ENCODE assay signal across 9 cellular contexts in the genomic region with DNA sequence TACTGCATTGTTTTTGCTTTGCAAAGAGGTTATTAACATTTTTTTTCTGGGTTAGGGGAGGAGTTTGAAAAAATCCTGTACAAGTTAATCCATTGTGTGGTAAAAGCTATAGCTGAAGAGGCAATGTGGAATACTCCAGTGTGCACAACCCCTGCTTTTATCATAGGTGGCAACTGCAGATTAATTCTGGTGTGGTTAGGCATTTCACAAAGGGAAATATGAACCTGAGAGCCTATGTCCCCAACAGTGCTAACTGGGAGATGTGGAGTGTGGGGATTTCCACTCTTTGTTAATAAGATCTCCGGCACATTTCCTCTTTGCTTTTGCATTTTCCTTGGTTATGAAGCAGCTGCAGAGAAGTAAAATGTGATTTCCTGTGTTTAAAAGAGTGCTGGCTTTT. TPM values are rescaled to one million over a fixed set of nuclear protein-coding genes. Genes with fewer than 3 reads are reported as not detected.
A peak's percentile ranks its signal among the peaks of the same experiment; 100 is the strongest.
DNase-seq lines count a peak whose midpoint lies in the region; ATAC-seq, FAIRE-seq and TF ChIP-seq lines count a peak whose summit lies in the region.
"Had no signal": no experiment of that assay in that cellular context is flagged by ENCODE, and none has a peak within 500 bp of the region (broad histone marks: within the 10 kb centered on the region; RNA-seq: fewer than 3 reads in every experiment).

No MANE protein-coding gene starts in this region.

- no peaks in the 10 kb centered on the region for H3K9me2 ChIP-seq in SK-N-SH

- H3K9ac ChIP-seq in SK-N-SH, result no peak overlapping the region

- TF ChIP-seq CTCF in A549 (IDR thresholded peaks at IDR 0.05), result no peak
- no peak for TF ChIP-seq CTCF in SK-N-SH (IDR thresholded peaks at IDR 0.05)
- TF ChIP-seq CTCF in foreskin keratinocyte (conservative IDR thresholded peaks at IDR 0.05), result no peak

- peaks cover 11% of the 10 kb centered on the region for H3F3A ChIP-seq in SK-N-SH (replicated peaks; ENCODE audit: insufficient read depth)

- no peak overlapping the region for H2AFZ ChIP-seq in SK-N-SH (ENCODE audit: low read depth)

- H3K4me3 ChIP-seq in A549, result no peak overlapping the region
- H3K4me3 ChIP-seq in SK-N-SH (ENCODE audit: low read depth in 2 of 2, low read length in 1 of 2), result no peak overlapping the region
- no peak overlapping the region for H3K4me3 ChIP-seq in small intestine (ENCODE audit: low read depth in 1 of 2, low read length in 2 of 2)

- H3K79me2 ChIP-seq in SK-N-SH (ENCODE audit: insufficient read depth), result peaks cover 15% of the 10 kb centered on the region; the same call in 1 of the 2 replicates

- no peak for TF ChIP-seq EP300 in A549 (IDR thresholded peaks at IDR 0.05)
- no peak for TF ChIP-seq EP300 in SK-N-SH (IDR thresholded peaks at IDR 0.05; ENCODE audit: borderline replicate concordance in 1 of 2, low read depth in 1 of 2, low read length in 1 of 2)

- no peaks in the 10 kb centered on the region for H4K20me1 ChIP-seq in SK-N-SH (ENCODE audit: insufficient read depth)

- DNase-seq in A549 (ENCODE audit: low read depth in 1 of 2, low spot score in 1 of 2), result peak in 1 of 2 experiments; percentile 16
- DNase-seq in SK-N-SH, result peak; percentile 21
- DNase-seq in foreskin keratinocyte, result peak in 1 of 2 donors; percentile 49
- no peak for DNase-seq in small intestine
- no peak for DNase-seq in substantia nigra (lab: John Stamatoyannopoulos, UW)
- no peak for DNase-seq in putamen (ENCODE audit: low spot score)
- no peak for DNase-seq in GM19238 (ENCODE audit: insufficient read length, low spot score)

- H3K4me2 ChIP-seq in A549 (peak overlapping the region; percentile 40), SK-N-SH (0 out of 2 replicates have a peak overlapping the region, but pooled peaks have one; percentile 3)

- H3K4me1 ChIP-seq in A549, result peaks cover 34% of the 10 kb centered on the region
- H3K4me1 ChIP-seq in SK-N-SH (ENCODE audit: control insufficient read depth in 1 of 2, insufficient read depth in 2 of 2, low read depth in 1 of 2, low read length in 1 of 2), result peaks cover 11 to 33% of the 10 kb centered on the region in 2 experiments
- H3K4me1 ChIP-seq in foreskin keratinocyte, result peaks cover 30% of the 10 kb centered on the region
- H3K4me1 ChIP-seq in small intestine (ENCODE audit: control insufficient read depth in 2 of 2, insufficient read depth in 1 of 2, low read depth in 1 of 2, low read length in 1 of 2), result peaks cover 0 to 4% of the 10 kb centered on the region in 2 donors

- ATAC-seq in A549 (peak in 1 of 2 experiments; percentile 37; a peak in 2 of 6 replicates), GM19397 (IDR thresholded peaks at IDR 0.05; ENCODE audit: unreplicated experiment) (peak; percentile 59), foreskin keratinocyte (peak; percentile 39)

- H3K9me3 ChIP-seq in A549 (no peaks in the 10 kb centered on the region), SK-N-SH (no peaks in the 10 kb centered on the region), small intestine (ENCODE audit: control insufficient read depth, low read depth) (no peaks in the 10 kb centered on the region)

- H3K27me3 ChIP-seq in SK-N-SH (ENCODE audit: insufficient read depth) (no peaks in the 10 kb centered on the region), foreskin keratinocyte (no peaks in the 10 kb centered on the region), small intestine (ENCODE audit: control insufficient read depth in 2 of 2, insufficient read depth in 2 of 2, low read length in 2 of 2) (no peaks in the 10 kb centered on the region)

- POLR2A ChIA-PET in A549 (lab: Yijun Ruan, JAX) (no interaction called here), SK-N-SH (lab: Yijun Ruan, JAX) (no interaction called here)

- no peak for TF ChIP-seq POLR2A in A549 (IDR thresholded peaks at IDR 0.05; ENCODE audit: low read length)

- no peak for FAIRE-seq in A549 (lab: Jason Lieb, UNC)
- no peak for FAIRE-seq in small intestine (lab: Jason Lieb, UNC)

- TF ChIP-seq RAD21 in A549 (conservative IDR thresholded peaks at IDR 0.05 in 1 of 2, IDR thresholded peaks at IDR 0.05 in 1 of 2) (no peak), SK-N-SH (IDR thresholded peaks at IDR 0.05; ENCODE audit: low read length) (no peak)

- WGBS in A549 (ENCODE audit: missing lambda C conversion rate), result 3% methylated on average over 1 of the region's 1 CpG
- WGBS in SK-N-SH (ENCODE audit: low lambda C conversion rate), result 26% methylated on average over 1 of the region's 1 CpG
- 23 to 44% (median 35%) methylated on average over 1 of the region's 1 CpG for WGBS in small intestine, 3 donors

- H3K27ac ChIP-seq in A549 (peak overlapping the region in 1 of 2 experiments; percentile 66; a peak in 3 of 6 replicates), SK-N-SH (ENCODE audit: low read depth in 2 of 2, low read length in 1 of 2) (peak overlapping the region; percentile 35 to 76), foreskin keratinocyte (no peak overlapping the region), small intestine (ENCODE audit: low read depth in 1 of 2, low read length in 1 of 2) (peak overlapping the region in 1 of 2 donors; percentile 29), substantia nigra (ENCODE audit: low read depth, low read length, poor library complexity, severe bottlenecking) (no peak overlapping the region)
- H3K27ac ChIP-seq: HL-60 had no signal

- CTCF ChIA-PET in A549 (lab: Yijun Ruan, JAX), result interaction anchor here (0.6 kb wide), 1 partner anchor 433 kb away, joined by 3 read pairs; no protein-coding TSS in a partner anchor
- CTCF ChIA-PET in SK-N-SH (lab: Yijun Ruan, JAX), result interaction anchor here (1.0 to 4.6 kb wide), 2 partner anchors 15 to 73 kb away, joined by 3 to 20 read pairs; no protein-coding TSS in a partner anchor

- H3K36me3 ChIP-seq in SK-N-SH (replicated peaks in 1 of 2; ENCODE audit: control insufficient read depth in 1 of 2, insufficient read depth in 2 of 2, low read length in 1 of 2) (peaks cover 3 to 14% of the 10 kb centered on the region in 2 experiments), small intestine (ENCODE audit: control insufficient read depth in 2 of 2, insufficient read depth in 2 of 2, low read length in 2 of 2) (peaks cover 0 to 2% of the 10 kb centered on the region in 2 donors)

TF ChIP-seq in A549, 52 proteins besides CTCF, POLR2A, EP300 and RAD21 (continues in another document):
- TF ChIP-seq MAZ (IDR thresholded peaks at IDR 0.05; ENCODE audit: borderline replicate concordance, low read depth, low read length) (no peak), NPAS2 (CRISPR knock-in tag; IDR thresholded peaks at IDR 0.05; ENCODE audit: borderline replicate concordance) (no peak), CEBPB (IDR thresholded peaks at IDR 0.05) (no peak), CBX8 (IDR thresholded peaks at IDR 0.05) (no peak), RFX5 (IDR thresholded peaks at IDR 0.05) (no peak)
- TF ChIP-seq, protein P1, sequence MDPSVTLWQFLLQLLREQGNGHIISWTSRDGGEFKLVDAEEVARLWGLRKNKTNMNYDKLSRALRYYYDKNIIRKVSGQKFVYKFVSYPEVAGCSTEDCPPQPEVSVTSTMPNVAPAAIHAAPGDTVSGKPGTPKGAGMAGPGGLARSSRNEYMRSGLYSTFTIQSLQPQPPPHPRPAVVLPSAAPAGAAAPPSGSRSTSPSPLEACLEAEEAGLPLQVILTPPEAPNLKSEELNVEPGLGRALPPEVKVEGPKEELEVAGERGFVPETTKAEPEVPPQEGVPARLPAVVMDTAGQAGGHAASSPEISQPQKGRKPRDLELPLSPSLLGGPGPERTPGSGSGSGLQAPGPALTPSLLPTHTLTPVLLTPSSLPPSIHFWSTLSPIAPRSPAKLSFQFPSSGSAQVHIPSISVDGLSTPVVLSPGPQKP (IDR thresholded peaks at IDR 0.05; ENCODE audit: low read depth, low read length), result no peak

TF ChIP-seq in SK-N-SH, 30 proteins besides CTCF, POLR2A, EP300 and RAD21 (continues in another document):
- no peak for TF ChIP-seq GATA2 (CRISPR knock-in tag; IDR thresholded peaks at IDR 0.05)
- TF ChIP-seq FOXM1 (IDR thresholded peaks at IDR 0.05; ENCODE audit: low read depth), result no peak
- TF ChIP-seq, protein P2, sequence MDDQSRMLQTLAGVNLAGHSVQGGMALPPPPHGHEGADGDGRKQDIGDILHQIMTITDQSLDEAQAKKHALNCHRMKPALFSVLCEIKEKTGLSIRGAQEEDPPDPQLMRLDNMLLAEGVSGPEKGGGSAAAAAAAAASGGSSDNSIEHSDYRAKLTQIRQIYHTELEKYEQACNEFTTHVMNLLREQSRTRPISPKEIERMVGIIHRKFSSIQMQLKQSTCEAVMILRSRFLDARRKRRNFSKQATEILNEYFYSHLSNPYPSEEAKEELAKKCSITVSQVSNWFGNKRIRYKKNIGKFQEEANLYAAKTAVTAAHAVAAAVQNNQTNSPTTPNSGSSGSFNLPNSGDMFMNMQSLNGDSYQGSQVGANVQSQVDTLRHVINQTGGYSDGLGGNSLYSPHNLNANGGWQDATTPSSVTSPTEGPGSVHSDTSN (IDR thresholded peaks at IDR 0.05), result no peak
- no peak for TF ChIP-seq GABPA (IDR thresholded peaks at IDR 0.05; ENCODE audit: low read depth)
- no peak for TF ChIP-seq EZH2phosphoT487 (IDR thresholded peaks at IDR 0.05; ENCODE audit: borderline replicate concordance, low read depth)

RNA-seq across cellular contexts. Expression of a gene that starts 33.6 kb away (rescaled TPM):
- polyA plus RNA-seq in A549 (2011; rRNA removed) (38.8 and 40.0 TPM in 2 replicates), A549 (2017; fragmentation: RNase III; extraction: RNeasy Plus Mini Kit Qiagen cat#74134 plus additional on column Dnase treatment) (28.9 to 29.3 TPM (median 29.2 TPM) in 3 replicates), SK-N-SH (2012; rRNA removed) (17.9 and 19.0 TPM in 2 replicates), foreskin keratinocyte (26.9 and 31.4 TPM in 2 replicates), small intestine (10 to 100 TPM in 2 of 3 donors, 1 to 10 TPM in 1; 8.1 to 21.1 (median 10.8) TPM)
- polyA plus RNA-seq in A549 (2012; cell fraction: cytosol; rRNA removed), result 17.3 and 18.1 TPM in 2 replicates
- polyA plus RNA-seq in A549 (2012; cell fraction: nucleus; rRNA removed), result 20.2 and 38.9 TPM in 2 replicates
- polyA minus RNA-seq in A549 (2011; rRNA and poly(A)+ RNA removed), result 31.0 and 46.6 TPM in 2 replicates
- polyA plus RNA-seq in SK-N-SH (2012; cell fraction: cytosol; rRNA removed), result 16.6 and 17.5 TPM in 2 replicates
- polyA plus RNA-seq in SK-N-SH (2012; cell fraction: nucleus; rRNA removed), result 64.0 and 69.9 TPM in 2 replicates
- total RNA-seq in foreskin keratinocyte, result 37.6 and 39.8 TPM in 2 replicates

RNA-seq across cellular contexts. Expression of a gene that starts 34.2 kb away (rescaled TPM):
- polyA plus RNA-seq in A549 (2011; rRNA removed), result 24.1 and 32.1 TPM in 2 replicates
- 7.6 and 8.5 TPM in 2 replicates for polyA plus RNA-seq in A549 (2012; cell fraction: cytosol; rRNA removed)
- polyA plus RNA-seq in A549 (2012; cell fraction: nucleus; rRNA removed), result 3.2 and 3.5 TPM in 2 replicates
- 19.2 to 23.9 TPM (median 21.6 TPM) in 3 replicates for polyA plus RNA-seq in A549 (2017; fragmentation: RNase III; extraction: RNeasy Plus Mini Kit Qiagen cat#74134 plus additional on column Dnase treatment)
- polyA minus RNA-seq in A549 (2011; rRNA and poly(A)+ RNA removed), result 5.7 and 7.1 TPM in 2 replicates
- 6.2 and 8.3 TPM in 2 replicates for polyA plus RNA-seq in SK-N-SH (2012; rRNA removed)
- polyA plus RNA-seq in SK-N-SH (2012; cell fraction: cytosol; rRNA removed), result 11.4 and 15.3 TPM in 2 replicates
- polyA plus RNA-seq in SK-N-SH (2012; cell fraction: nucleus; rRNA removed), result 4.8 and 9.2 TPM in 2 replicates
- 10.8 and 15.1 TPM in 2 replicates for total RNA-seq in foreskin keratinocyte
- 11.8 and 14.3 TPM in 2 replicates for polyA plus RNA-seq in foreskin keratinocyte
- polyA plus RNA-seq in small intestine, result 10 to 100 TPM; 23.3 to 49.2 (median 48.9) TPM

Comparison
In these comparisons a context has a peak if more than half of its experiments do, and no peak if none do; other contexts are left out.
1. H3K27ac ChIP-seq: peak in SK-N-SH (2 of 2); none in foreskin keratinocyte (single experiment) and substantia nigra (single experiment).